In the genomic region with DNA sequence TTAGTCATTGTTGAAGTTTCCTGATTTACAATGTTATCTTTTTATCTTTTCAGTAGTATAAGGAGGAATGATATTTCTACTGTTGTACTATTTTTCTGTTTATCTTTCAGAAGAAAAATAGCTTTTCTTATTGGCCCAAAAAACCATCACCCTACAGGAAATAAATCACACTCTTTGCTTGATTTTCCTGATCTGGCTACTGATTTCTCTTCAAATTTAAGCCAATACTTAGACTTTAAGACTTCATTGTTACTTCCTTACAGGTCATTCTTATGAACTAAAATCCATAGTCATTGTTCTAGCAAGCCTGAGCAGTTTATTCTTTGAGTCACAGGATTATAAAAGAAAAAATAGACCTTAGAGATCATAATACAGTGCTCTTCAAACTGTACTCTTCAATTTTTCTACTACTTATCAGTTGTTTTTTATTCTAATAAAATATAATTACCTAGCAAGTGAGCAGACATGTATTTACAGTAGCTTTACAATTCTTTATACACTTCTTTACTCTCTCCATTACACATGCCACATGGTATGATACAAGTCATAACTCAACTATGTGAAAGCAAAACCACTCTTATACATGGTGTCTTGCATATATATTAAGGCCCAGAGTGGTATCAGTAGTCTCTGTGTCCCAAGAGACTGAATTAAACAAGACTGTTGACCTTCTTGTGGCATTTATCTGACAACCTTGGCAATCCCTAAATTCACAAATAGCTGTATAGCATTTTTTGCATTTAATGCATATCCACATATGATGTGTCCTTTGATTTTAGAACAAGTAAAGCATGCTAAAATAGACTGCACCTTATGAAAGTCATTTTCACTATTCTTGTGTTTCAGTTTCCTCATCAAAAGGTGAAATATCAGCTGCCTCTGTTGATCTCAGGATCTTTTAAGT, we compare ENCODE assay signal across 8 cellular contexts. TPM values are rescaled to one million over a fixed set of nuclear protein-coding genes. Genes with fewer than 3 reads are reported as not detected.
DNase-seq lines count a peak whose midpoint lies in the region; ATAC-seq and TF ChIP-seq lines count a peak whose summit lies in the region.

No MANE protein-coding gene starts in this region.

- no peak overlapping the region for H3K4me3 ChIP-seq in esophagus squamous epithelium
- no peak overlapping the region for H3K4me3 ChIP-seq in aorta (ENCODE audit: low read length in 2 of 2)
- no peak overlapping the region for H3K4me3 ChIP-seq in left ventricle myocardium inferior
- H3K4me3 ChIP-seq in breast epithelium, result no peak overlapping the region

- H3K27me3 ChIP-seq in esophagus squamous epithelium (no peaks in the 10 kb centered on the region), aorta (ENCODE audit: control insufficient read depth in 1 of 2, insufficient read depth in 2 of 2, low read length in 1 of 2) (no peaks in the 10 kb centered on the region), left ventricle myocardium inferior (ENCODE audit: low read depth) (no peaks in the 10 kb centered on the region), breast epithelium (no peaks in the 10 kb centered on the region)

- H3K4me1 ChIP-seq in esophagus squamous epithelium (peaks cover 13 to 48% (median 15%) of the 10 kb centered on the region in 3 donors), aorta (ENCODE audit: control insufficient read depth in 1 of 2, insufficient read depth in 2 of 2, low read length in 2 of 2) (peaks cover 5 to 7% of the 10 kb centered on the region in 2 donors), left ventricle myocardium inferior (peaks cover 81% of the 10 kb centered on the region), breast epithelium (no peaks in the 10 kb centered on the region)

- H3K27ac ChIP-seq in esophagus squamous epithelium (peak overlapping the region in 3 of 4 donors; percentile 2 to 36 (median 35)), aorta (ENCODE audit: low read depth in 1 of 2, low read length in 2 of 2) (no peak overlapping the region), left ventricle myocardium inferior (replicated peaks) (no peak overlapping the region), breast epithelium (no peak overlapping the region)

- ATAC-seq in GM18508 (IDR thresholded peaks at IDR 0.05; ENCODE audit: insufficient read depth, unreplicated experiment) (peak; percentile 81), GM21515 (IDR thresholded peaks at IDR 0.05; ENCODE audit: unreplicated experiment) (peak; percentile 82), HG03354 (IDR thresholded peaks at IDR 0.05; ENCODE audit: poor library complexity, severe bottlenecking, unreplicated experiment) (peak; percentile 96), aorta (ENCODE audit: low FRiP score) (no peak)

- no peak for DNase-seq in esophagus squamous epithelium (lab: John Stamatoyannopoulos, UW)
- DNase-seq in aorta, result no peak
- DNase-seq in left ventricle myocardium inferior, result no peak
- DNase-seq in breast epithelium (ENCODE audit: low spot score in 2 of 2), result no peak
- DNase-seq in retina, result no peak

- TF ChIP-seq CTCF in esophagus squamous epithelium (IDR thresholded peaks at IDR 0.05) (no peak), left ventricle myocardium inferior (IDR thresholded peaks at IDR 0.05; ENCODE audit: borderline replicate concordance) (no peak), breast epithelium (IDR thresholded peaks at IDR 0.05) (no peak)

- intact Hi-C loops in esophagus squamous epithelium (cut with DNase I), result no loop called here
- intact Hi-C loops in aorta (cut with DNase I), result loop anchor here (5.0 kb wide), 2 partner anchors 47 to 278 kb away; a partner anchor contains a TSS
- intact Hi-C loops in left ventricle myocardium inferior (cut with micrococcal nuclease), result loop anchor here (10.0 kb wide), 1 partner anchor 50 kb away; a partner anchor contains a TSS
- intact Hi-C loops in breast epithelium (cut with DNase I; ENCODE audit: low total_unique reads), result no loop called here

- no peak for TF ChIP-seq POLR2A in esophagus squamous epithelium (IDR thresholded peaks at IDR 0.05)
- no peak for TF ChIP-seq POLR2A in breast epithelium (IDR thresholded peaks at IDR 0.05)

- H3K36me3 ChIP-seq in esophagus squamous epithelium, result peaks cover 0 to 27% (median 0%) of the 10 kb centered on the region in 3 donors
- no peaks in the 10 kb centered on the region for H3K36me3 ChIP-seq in aorta (ENCODE audit: control insufficient read depth in 1 of 2, insufficient read depth in 2 of 2, low read length in 1 of 2)
- H3K36me3 ChIP-seq in left ventricle myocardium inferior, result no peaks in the 10 kb centered on the region
- no peaks in the 10 kb centered on the region for H3K36me3 ChIP-seq in breast epithelium

- H3K9me3 ChIP-seq in esophagus squamous epithelium, result no peaks in the 10 kb centered on the region
- no peaks in the 10 kb centered on the region for H3K9me3 ChIP-seq in aorta (ENCODE audit: control insufficient read depth, low read length)
- no peaks in the 10 kb centered on the region for H3K9me3 ChIP-seq in left ventricle myocardium inferior (replicated peaks)
- H3K9me3 ChIP-seq in breast epithelium, result no peaks in the 10 kb centered on the region

RNA-seq across cellular contexts. Expression of a gene that starts 47.9 kb away (rescaled TPM):
- 10 to 100 TPM; 19.1 to 36.8 (median 30.4) TPM for total RNA-seq in esophagus squamous epithelium
- 10 to 100 TPM; 40.3 to 40.9 TPM for total RNA-seq in aorta
- polyA plus RNA-seq in aorta, result 1 to 10 TPM; 2.0 to 3.2 TPM
- 11.9 TPM for total RNA-seq in left ventricle myocardium inferior
- 10 to 100 TPM; 23.2 to 37.3 (median 29.8) TPM for total RNA-seq in breast epithelium

Comparison
In these comparisons a context has a peak if more than half of its experiments do, and no peak if none do; other contexts are left out.
1. H3K27ac ChIP-seq: peak in esophagus squamous epithelium (3 of 4); none in aorta (0 of 2), left ventricle myocardium inferior (single experiment) and breast epithelium (0 of 2).
2. intact Hi-C loops: an anchor here in aorta (5.0 kb wide) and left ventricle myocardium inferior (10.0 kb wide); none called in esophagus squamous epithelium and breast epithelium.